Comparison of ENCODE assay signal across 8 cellular contexts in genomic region chr4:1289232-1290164, GRCh38. TPM values are rescaled to one million over a fixed set of nuclear protein-coding genes. Genes with fewer than 3 reads are reported as not detected.
DNase-seq lines count a peak whose midpoint lies in the region; ATAC-seq and TF ChIP-seq lines count a peak whose summit lies in the region.

MAEA (plus strand) TSS chr4:1289891; CDS start chr4:1289914, 23 bp downstream.

- H3K4me3 ChIP-seq in BJ (ENCODE audit: low read depth, low read length) (peak within 1 kb of the TSS; percentile 73), coronary artery (peak within 1 kb of the TSS; percentile 80)

- H3K36me3 ChIP-seq in BJ (ENCODE audit: control insufficient read depth, insufficient read depth, low read length), result no peaks in the 10 kb centered on the region; the same call in 1 of the 2 replicates

- ATAC-seq in GM19324 (IDR thresholded peaks at IDR 0.05; ENCODE audit: low FRiP score, unreplicated experiment) (peak; percentile 96), HG03469 (IDR thresholded peaks at IDR 0.05; ENCODE audit: unreplicated experiment) (peak; percentile 78)

- peak within 1 kb of the TSS; percentile 95 for H3K4me3 Mint-ChIP-seq in activated CD4-positive, alpha-beta T cell treated with anti-CD3 and anti-CD28 coated beads, Interleukin-2, amount 10 ng/mL, durations not matched to agents 24 days and 14 days

- no peaks in the 10 kb centered on the region for H3K27me3 Mint-ChIP-seq in activated CD4-positive, alpha-beta T cell treated with anti-CD3 and anti-CD28 coated beads, Interleukin-2, amount 10 ng/mL, durations not matched to agents 24 days and 14 days

- H3K4me1 Mint-ChIP-seq in activated CD4-positive, alpha-beta T cell treated with anti-CD3 and anti-CD28 coated beads, Interleukin-2, amount 10 ng/mL, durations not matched to agents 24 days and 14 days, result peaks cover 26% of the 10 kb centered on the region

- peaks cover 4% of the 10 kb centered on the region for H3K9me3 Mint-ChIP-seq in activated CD4-positive, alpha-beta T cell treated with anti-CD3 and anti-CD28 coated beads, Interleukin-2, amount 10 ng/mL, durations not matched to agents 24 days and 14 days

- POLR2A ChIA-PET in BJ (lab: Charles Lee), result interaction anchor here (1.3 to 2.2 kb wide), 2 partner anchors 20 to 57 kb away, joined by 4 to 8 read pairs; partner anchors contain the start of gene UVSSA

- DNase-seq in BJ (ENCODE audit: low read depth) (peak; percentile 78), NCI-H526 treated with DMSO at 0.1 percent for 48 hours (lab: John Stamatoyannopoulos, UW) (peak; percentile 94), coronary artery (ENCODE audit: low spot score) (peak; percentile 98)
- DNase-seq in activated CD4-positive, alpha-beta T cell treated with anti-CD3 and anti-CD28 coated beads, Interleukin-2, amount 10 ng/mL, durations not matched to agents 24 days and 14 days, result peak; percentile 99
- peak; percentile 93 to 94 for DNase-seq in stimulated activated CD4-positive, alpha-beta T cell treated with anti-CD3 and anti-CD28 coated beads, Interleukin-1b, Interleukin-23, amount 100 ng/mL, for 4 hours (ENCODE audit: low read depth in 2 of 2)

- CTCF ChIA-PET in BJ (lab: Yijun Ruan, JAX), result interaction anchor here (1.2 to 2.3 kb wide), 3 partner anchors 22 to 158 kb away, joined by 3 to 5 read pairs (median 4); no protein-coding TSS in a partner anchor

- H3K27me3 ChIP-seq in BJ (ENCODE audit: control insufficient read depth, insufficient read depth, low read length) (no peaks in the 10 kb centered on the region), layer of hippocampus (ENCODE audit: control insufficient read depth, insufficient read depth, low read length) (no peaks in the 10 kb centered on the region)

- TF ChIP-seq CTCF in BJ (IDR thresholded peaks at IDR 0.05; ENCODE audit: insufficient read depth, low read depth, low read length) (no peak), coronary artery (IDR thresholded peaks at IDR 0.05) (no peak)

- H3K36me3 Mint-ChIP-seq in activated CD4-positive, alpha-beta T cell treated with anti-CD3 and anti-CD28 coated beads, Interleukin-2, amount 10 ng/mL, durations not matched to agents 24 days and 14 days (ENCODE audit: low read depth), result peaks cover 10% of the 10 kb centered on the region

- intact Hi-C loops in activated CD4-positive, alpha-beta T cell treated with anti-CD3 and anti-CD28 coated beads, Interleukin-2, amount 10 ng/mL, durations not matched to agents 24 days and 14 days (cut with micrococcal nuclease), result loop anchor here (1.0 kb wide), 4 partner anchors 41 to 159 kb away; partner anchors contain the start of gene UVSSA

- peak within 1 kb of the TSS; percentile 72 to 88 for H3K27ac ChIP-seq in coronary artery
- H3K27ac ChIP-seq in layer of hippocampus (ENCODE audit: low read depth, low read length), result peak within 1 kb of the TSS; percentile 68

- H3K27ac Mint-ChIP-seq in activated CD4-positive, alpha-beta T cell treated with anti-CD3 and anti-CD28 coated beads, Interleukin-2, amount 10 ng/mL, durations not matched to agents 24 days and 14 days, result peak within 1 kb of the TSS; percentile 90

RNA-seq across cellular contexts. Expression of gene MAEA, which starts in this region (rescaled TPM):
- 77.5 and 94.4 TPM in 2 replicates for polyA plus RNA-seq in BJ (2011; rRNA removed)
- 41.9 and 58.6 TPM in 2 replicates for polyA minus RNA-seq in BJ (2011; rRNA and poly(A)+ RNA removed)
- 61.3 and 62.6 TPM in 2 replicates for total RNA-seq in activated CD4-positive, alpha-beta T cell treated with anti-CD3 and anti-CD28 coated beads, Interleukin-2, amount 10 ng/mL, durations not matched to agents 24 days and 14 days

Comparison
In these comparisons a context has a peak if more than half of its experiments do, and no peak if none do; other contexts are left out.
1. Peak in every context shown above with its lines: DNase-seq, ATAC-seq, H3K4me3 ChIP-seq and H3K27ac ChIP-seq.